Comparison of ENCODE assay signal across 19 cellular contexts in genomic region chr14:88481794-88482193, GRCh38.
"Had no signal": no experiment of that assay in that cellular context is flagged by ENCODE, and none has a peak within 500 bp of the region (broad histone marks: within the 10 kb centered on the region; RNA-seq: fewer than 3 reads in every experiment).

No MANE protein-coding gene starts in this region.

- H3K27me3 ChIP-seq: sigmoid colon had no signal

- DNase-seq: activated CD4-positive, alpha-beta T cell treated with anti-CD3 and anti-CD28 coated beads for 36 hours; activated CD8-positive, alpha-beta memory T cell treated with anti-CD3 and anti-CD28 coated beads, Interleukin-2, amount 50 U/mL, for 4 hours; activated CD8-positive, alpha-beta T cell treated with anti-CD3 and anti-CD28 coated beads for 36 hours; activated naive CD4-positive, alpha-beta T cell; caudate nucleus; effector CD4-positive, alpha-beta T cell; foreskin melanocyte; head of caudate nucleus; mucosa of descending colon; natural killer cell; occipital lobe; sigmoid colon; stimulated activated CD4-positive, alpha-beta T cell treated with anti-CD3 and anti-CD28 coated beads, Interleukin-12 subunit alpha, Interleukin-12 subunit beta, amount 100 ng/mL, for 4 hours; stimulated activated CD4-positive, alpha-beta T cell treated with anti-CD3 and anti-CD28 coated beads, Interleukin-2, amount 100 ng/mL, for 48 hours; stimulated activated naive CD4-positive, alpha-beta T cell treated with Interleukin-2 at 50 U/mL for 16 hours; T-helper 9 cell had no signal

- H3K4me1 ChIP-seq: prostate gland had no signal

- ATAC-seq: activated CD4-positive, alpha-beta T cell treated with anti-CD3 and anti-CD28 coated beads for 36 hours; activated CD8-positive, alpha-beta T cell treated with anti-CD3 and anti-CD28 coated beads for 36 hours; mucosa of descending colon; natural killer cell had no signal

- H3K27ac ChIP-seq: coronary artery, prostate gland, sigmoid colon, VCaP had no signal

- H3K9me3 ChIP-seq: mucosa of descending colon, prostate gland, sigmoid colon had no signal

- H3K4me3 ChIP-seq: coronary artery, mucosa of descending colon, prostate gland, sigmoid colon had no signal

- H3K36me3 ChIP-seq: prostate gland had no signal
